8 cellular contexts compared by ENCODE assay signal in genomic region chr20:58481541-58482021, GRCh38. TPM values are rescaled to one million over a fixed set of nuclear protein-coding genes. Genes with fewer than 3 reads are reported as not detected.
A peak's percentile ranks its signal among the peaks of the same experiment; 100 is the strongest.
DNase-seq lines count a peak whose midpoint lies in the region; ATAC-seq and TF ChIP-seq lines count a peak whose summit lies in the region.

No MANE protein-coding gene starts in this region.

- 39 to 44% (median 39%) methylated on average over 14 to 16 of the region's 16 CpGs for WGBS in ovary, 3 donors

- H3K4me1 ChIP-seq in upper lobe of right lung (no peaks in the 10 kb centered on the region), ovary (ENCODE audit: insufficient read depth) (no peaks in the 10 kb centered on the region)

- H3K36me3 ChIP-seq in upper lobe of right lung (no peaks in the 10 kb centered on the region), ovary (no peaks in the 10 kb centered on the region)

- TF ChIP-seq EP300 in ovary (IDR thresholded peaks at IDR 0.05), result no peak

- TF ChIP-seq CTCF in AG09319 (IDR thresholded peaks at IDR 0.05; ENCODE audit: low read depth, low read length) (peak; percentile 64), omental fat pad (IDR thresholded peaks at IDR 0.05) (no peak), upper lobe of right lung (IDR thresholded peaks at IDR 0.05) (peak; percentile 46), ovary (IDR thresholded peaks at IDR 0.05) (no peak)

- H3K27ac ChIP-seq in upper lobe of right lung (no peak overlapping the region), ovary (no peak overlapping the region)

- intact Hi-C loops in upper lobe of right lung (cut with DNase I), result no loop called here
- intact Hi-C loops in ovary (cut with DNase I), result no loop called here

- H3K27me3 ChIP-seq in upper lobe of right lung (no peaks in the 10 kb centered on the region), ovary (no peaks in the 10 kb centered on the region)

- peaks cover 6% of the 10 kb centered on the region for H3K9me3 ChIP-seq in upper lobe of right lung
- no peaks in the 10 kb centered on the region for H3K9me3 ChIP-seq in ovary

- TF ChIP-seq POLR2A in erythroblast (IDR thresholded peaks at IDR 0.05; ENCODE audit: low read length), result no peak
- TF ChIP-seq POLR2A in ovary (IDR thresholded peaks at IDR 0.05), result no peak

- ATAC-seq in omental fat pad (ENCODE audit: low FRiP score) (peak; percentile 41), upper lobe of right lung (peak; percentile 83)

- H3K4me3 ChIP-seq in upper lobe of right lung (no peak overlapping the region), ovary (no peak overlapping the region)

- DNase-seq in AG09319 (ENCODE audit: extremely low read depth, low read depth) (no peak), HUDEP-2 (lab: John Stamatoyannopoulos, UW; ENCODE audit: unreplicated experiment in 76 of 76) (peak in 43 of 76 experiments; percentile 0 to 57 (median 30)), erythroblast (lab: John Stamatoyannopoulos, UW) (peak; percentile 32 to 61), omental fat pad (ENCODE audit: low spot score) (no peak), upper lobe of right lung (no peak), ovary (no peak), NCI-H446 treated with DMSO at 0.1 percent for 48 hours (lab: John Stamatoyannopoulos, UW) (no peak)
- peak; percentile 69 for DNase-seq in activated CD4-positive, alpha-beta T cell treated with anti-CD3 and anti-CD28 coated beads, Interleukin-2, amount 50 U/mL, for 1 hour

RNA-seq across cellular contexts. Expression of gene APCDD1L, which starts 33.6 kb away (rescaled TPM):
- total RNA-seq in omental fat pad (under 1 TPM in 1 of 4 donors, not detected in 3; 0.19 TPM), upper lobe of right lung (not detected), ovary (under 1 TPM in 1 of 7 donors, not detected in 6; 0.08 TPM)
- under 1 TPM in 1 of 2 donors, not detected in 1; 0.62 TPM for polyA plus RNA-seq in ovary

Comparison
In these comparisons a context has a peak if more than half of its experiments do, and no peak if none do; other contexts are left out.
1. DNase-seq: peak in HUDEP-2 (43 of 76), activated CD4-positive, alpha-beta T cell treated with anti-CD3 and anti-CD28 coated beads, Interleukin-2, amount 50 U/mL, for 1 hour (single experiment) and erythroblast (2 of 2); none in AG09319 (single experiment), omental fat pad (single experiment), upper lobe of right lung (single experiment), ovary (0 of 5) and NCI-H446 treated with DMSO at 0.1 percent for 48 hours (single experiment).
2. CTCF ChIP-seq: peak in AG09319 (single experiment) and upper lobe of right lung (single experiment); none in omental fat pad (0 of 3) and ovary (0 of 3).